ENCODE assay signal across 1 cellular context in the genomic region with DNA sequence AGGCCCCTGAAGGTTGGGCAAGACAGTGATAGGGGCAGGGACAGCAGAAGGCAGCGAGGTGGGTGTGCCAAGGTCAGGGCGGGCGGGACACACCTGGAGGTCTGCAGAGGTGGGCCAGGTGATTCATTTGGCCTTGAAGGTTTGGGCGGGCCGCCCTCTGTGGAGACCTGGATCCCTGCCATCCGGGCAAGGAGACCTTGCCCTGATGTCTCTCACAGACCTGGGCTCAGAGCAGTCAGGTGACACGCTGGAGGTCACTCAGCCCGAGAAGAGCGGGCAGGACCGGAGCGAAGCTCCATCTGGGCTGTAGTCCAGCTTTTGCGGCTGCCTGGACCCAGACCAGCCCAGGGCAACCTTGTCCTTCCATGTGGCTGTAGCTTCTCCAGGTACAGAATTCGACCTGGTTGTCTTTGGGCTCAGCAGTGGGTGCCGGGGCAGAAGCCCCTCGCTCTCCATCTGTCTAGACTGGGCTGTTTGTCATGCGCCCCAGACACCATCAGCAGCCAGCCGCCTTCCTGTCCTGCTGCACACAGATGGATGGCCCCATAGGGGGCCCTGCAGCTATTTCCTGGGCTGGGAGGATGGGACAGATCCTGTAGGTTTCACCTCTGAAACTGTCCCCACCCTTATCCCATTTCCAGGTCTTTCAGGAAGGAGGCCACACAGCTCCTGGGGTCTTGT.
TF ChIP-seq lines count a peak whose summit lies in the region.

No MANE protein-coding gene starts in this region.

TF ChIP-seq in HepG2, 621 proteins besides CTCF, POLR2A, EP300 and RAD21 (continued from another document):
- TF ChIP-seq, protein P1, sequence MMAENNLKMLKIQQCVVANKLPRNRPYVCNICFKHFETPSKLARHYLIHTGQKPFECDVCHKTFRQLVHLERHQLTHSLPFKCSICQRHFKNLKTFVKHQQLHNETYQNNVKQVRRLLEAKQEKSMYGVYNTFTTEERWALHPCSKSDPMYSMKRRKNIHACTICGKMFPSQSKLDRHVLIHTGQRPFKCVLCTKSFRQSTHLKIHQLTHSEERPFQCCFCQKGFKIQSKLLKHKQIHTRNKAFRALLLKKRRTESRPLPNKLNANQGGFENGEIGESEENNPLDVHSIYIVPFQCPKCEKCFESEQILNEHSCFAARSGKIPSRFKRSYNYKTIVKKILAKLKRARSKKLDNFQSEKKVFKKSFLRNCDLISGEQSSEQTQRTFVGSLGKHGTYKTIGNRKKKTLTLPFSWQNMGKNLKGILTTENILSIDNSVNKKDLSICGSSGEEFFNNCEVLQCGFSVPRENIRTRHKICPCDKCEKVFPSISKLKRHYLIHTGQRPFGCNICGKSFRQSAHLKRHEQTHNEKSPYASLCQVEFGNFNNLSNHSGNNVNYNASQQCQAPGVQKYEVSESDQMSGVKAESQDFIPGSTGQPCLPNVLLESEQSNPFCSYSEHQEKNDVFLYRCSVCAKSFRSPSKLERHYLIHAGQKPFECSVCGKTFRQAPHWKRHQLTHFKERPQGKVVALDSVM (CRISPR knock-in tag; IDR thresholded peaks at IDR 0.05), result no peak
- TF ChIP-seq, protein P2, sequence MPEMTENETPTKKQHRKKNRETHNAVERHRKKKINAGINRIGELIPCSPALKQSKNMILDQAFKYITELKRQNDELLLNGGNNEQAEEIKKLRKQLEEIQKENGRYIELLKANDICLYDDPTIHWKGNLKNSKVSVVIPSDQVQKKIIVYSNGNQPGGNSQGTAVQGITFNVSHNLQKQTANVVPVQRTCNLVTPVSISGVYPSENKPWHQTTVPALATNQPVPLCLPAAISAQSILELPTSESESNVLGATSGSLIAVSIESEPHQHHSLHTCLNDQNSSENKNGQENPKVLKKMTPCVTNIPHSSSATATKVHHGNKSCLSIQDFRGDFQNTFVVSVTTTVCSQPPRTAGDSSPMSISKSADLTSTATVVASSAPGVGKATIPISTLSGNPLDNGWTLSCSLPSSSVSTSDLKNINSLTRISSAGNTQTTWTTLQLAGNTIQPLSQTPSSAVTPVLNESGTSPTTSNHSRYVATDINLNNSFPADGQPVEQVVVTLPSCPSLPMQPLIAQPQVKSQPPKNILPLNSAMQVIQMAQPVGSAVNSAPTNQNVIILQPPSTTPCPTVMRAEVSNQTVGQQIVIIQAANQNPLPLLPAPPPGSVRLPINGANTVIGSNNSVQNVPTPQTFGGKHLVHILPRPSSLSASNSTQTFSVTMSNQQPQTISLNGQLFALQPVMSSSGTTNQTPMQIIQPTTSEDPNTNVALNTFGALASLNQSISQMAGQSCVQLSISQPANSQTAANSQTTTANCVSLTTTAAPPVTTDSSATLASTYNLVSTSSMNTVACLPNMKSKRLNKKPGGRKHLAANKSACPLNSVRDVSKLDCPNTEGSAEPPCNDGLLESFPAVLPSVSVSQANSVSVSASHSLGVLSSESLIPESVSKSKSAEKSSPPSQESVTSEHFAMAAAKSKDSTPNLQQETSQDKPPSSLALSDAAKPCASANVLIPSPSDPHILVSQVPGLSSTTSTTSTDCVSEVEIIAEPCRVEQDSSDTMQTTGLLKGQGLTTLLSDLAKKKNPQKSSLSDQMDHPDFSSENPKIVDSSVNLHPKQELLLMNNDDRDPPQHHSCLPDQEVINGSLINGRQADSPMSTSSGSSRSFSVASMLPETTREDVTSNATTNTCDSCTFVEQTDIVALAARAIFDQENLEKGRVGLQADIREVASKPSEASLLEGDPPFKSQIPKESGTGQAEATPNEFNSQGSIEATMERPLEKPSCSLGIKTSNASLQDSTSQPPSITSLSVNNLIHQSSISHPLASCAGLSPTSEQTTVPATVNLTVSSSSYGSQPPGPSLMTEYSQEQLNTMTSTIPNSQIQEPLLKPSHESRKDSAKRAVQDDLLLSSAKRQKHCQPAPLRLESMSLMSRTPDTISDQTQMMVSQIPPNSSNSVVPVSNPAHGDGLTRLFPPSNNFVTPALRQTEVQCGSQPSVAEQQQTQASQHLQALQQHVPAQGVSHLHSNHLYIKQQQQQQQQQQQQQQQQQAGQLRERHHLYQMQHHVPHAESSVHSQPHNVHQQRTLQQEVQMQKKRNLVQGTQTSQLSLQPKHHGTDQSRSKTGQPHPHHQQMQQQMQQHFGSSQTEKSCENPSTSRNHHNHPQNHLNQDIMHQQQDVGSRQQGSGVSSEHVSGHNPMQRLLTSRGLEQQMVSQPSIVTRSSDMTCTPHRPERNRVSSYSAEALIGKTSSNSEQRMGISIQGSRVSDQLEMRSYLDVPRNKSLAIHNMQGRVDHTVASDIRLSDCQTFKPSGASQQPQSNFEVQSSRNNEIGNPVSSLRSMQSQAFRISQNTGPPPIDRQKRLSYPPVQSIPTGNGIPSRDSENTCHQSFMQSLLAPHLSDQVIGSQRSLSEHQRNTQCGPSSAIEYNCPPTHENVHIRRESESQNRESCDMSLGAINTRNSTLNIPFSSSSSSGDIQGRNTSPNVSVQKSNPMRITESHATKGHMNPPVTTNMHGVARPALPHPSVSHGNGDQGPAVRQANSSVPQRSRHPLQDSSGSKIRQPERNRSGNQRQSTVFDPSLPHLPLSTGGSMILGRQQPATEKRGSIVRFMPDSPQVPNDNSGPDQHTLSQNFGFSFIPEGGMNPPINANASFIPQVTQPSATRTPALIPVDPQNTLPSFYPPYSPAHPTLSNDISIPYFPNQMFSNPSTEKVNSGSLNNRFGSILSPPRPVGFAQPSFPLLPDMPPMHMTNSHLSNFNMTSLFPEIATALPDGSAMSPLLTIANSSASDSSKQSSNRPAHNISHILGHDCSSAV (CRISPR knock-in tag; IDR thresholded peaks at IDR 0.05; ENCODE audit: borderline replicate concordance), result no peak
- TF ChIP-seq, protein P3, sequence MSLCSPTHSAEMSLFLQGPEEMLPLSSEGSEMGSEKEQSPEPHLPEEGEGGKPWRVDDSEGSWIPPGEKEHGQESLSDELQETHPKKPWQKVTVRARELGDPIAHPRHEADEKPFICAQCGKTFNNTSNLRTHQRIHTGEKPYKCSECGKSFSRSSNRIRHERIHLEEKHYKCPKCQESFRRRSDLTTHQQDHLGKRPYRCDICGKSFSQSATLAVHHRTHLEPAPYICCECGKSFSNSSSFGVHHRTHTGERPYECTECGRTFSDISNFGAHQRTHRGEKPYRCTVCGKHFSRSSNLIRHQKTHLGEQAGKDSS (CRISPR knock-in tag; IDR thresholded peaks at IDR 0.05; ENCODE audit: borderline replicate concordance, low read depth), result no peak
- TF ChIP-seq SP140L (CRISPR knock-in tag; IDR thresholded peaks at IDR 0.05; ENCODE audit: borderline replicate concordance), result no peak
- no peak for TF ChIP-seq SNAPC2 (CRISPR knock-in tag; IDR thresholded peaks at IDR 0.05)
- TF ChIP-seq NFIC (IDR thresholded peaks at IDR 0.05; ENCODE audit: low read length), result no peak
- TF ChIP-seq, protein P4, sequence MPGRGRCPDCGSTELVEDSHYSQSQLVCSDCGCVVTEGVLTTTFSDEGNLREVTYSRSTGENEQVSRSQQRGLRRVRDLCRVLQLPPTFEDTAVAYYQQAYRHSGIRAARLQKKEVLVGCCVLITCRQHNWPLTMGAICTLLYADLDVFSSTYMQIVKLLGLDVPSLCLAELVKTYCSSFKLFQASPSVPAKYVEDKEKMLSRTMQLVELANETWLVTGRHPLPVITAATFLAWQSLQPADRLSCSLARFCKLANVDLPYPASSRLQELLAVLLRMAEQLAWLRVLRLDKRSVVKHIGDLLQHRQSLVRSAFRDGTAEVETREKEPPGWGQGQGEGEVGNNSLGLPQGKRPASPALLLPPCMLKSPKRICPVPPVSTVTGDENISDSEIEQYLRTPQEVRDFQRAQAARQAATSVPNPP (CRISPR knock-in tag; IDR thresholded peaks at IDR 0.05), result no peak
TF ChIP-seq in HepG2: peak in this region for 0.
